In genomic region chr10:44958196-44958896, GRCh38 we compare ENCODE assay signal across 8 cellular contexts. TPM values are rescaled to one million over a fixed set of nuclear protein-coding genes. Genes with fewer than 3 reads are reported as not detected.
DNase-seq lines count a peak whose midpoint lies in the region; ATAC-seq and TF ChIP-seq lines count a peak whose summit lies in the region.

No MANE protein-coding gene starts in this region.

- ATAC-seq in naive B cell (ENCODE audit: low read depth in 2 of 2) (no peak), GM19452 (IDR thresholded peaks at IDR 0.05; ENCODE audit: unreplicated experiment) (no peak)

- no peak for TF ChIP-seq CTCF in OCI-LY3 (IDR thresholded peaks at IDR 0.05; ENCODE audit: low read depth, low read length)

- no peaks in the 10 kb centered on the region for H3K9me3 ChIP-seq in OCI-LY3 (ENCODE audit: insufficient read depth, low read length)
- H3K9me3 ChIP-seq in effector memory CD4-positive, alpha-beta T cell (ENCODE audit: control insufficient read depth, low read length), result no peaks in the 10 kb centered on the region

- no peaks in the 10 kb centered on the region for H3K27me3 ChIP-seq in OCI-LY3 (ENCODE audit: low read depth, low read length)
- no peaks in the 10 kb centered on the region for H3K27me3 ChIP-seq in effector memory CD4-positive, alpha-beta T cell (replicated peaks; ENCODE audit: control insufficient read depth, insufficient read depth, low read length, poor library complexity, severe bottlenecking)

- H3K9me3 Mint-ChIP-seq in naive B cell, result peaks cover 0 to 4% (median 0%) of the 10 kb centered on the region in 7 donors

- H3K27me3 Mint-ChIP-seq in naive B cell, result peaks cover 0 to 11% (median 9%) of the 10 kb centered on the region in 3 donors

- peaks cover 8% of the 10 kb centered on the region for H3K79me2 ChIP-seq in OCI-LY3 (ENCODE audit: low read length)

- H3K4me1 ChIP-seq in OCI-LY3 (ENCODE audit: low read length), result peaks cover 33% of the 10 kb centered on the region
- peaks cover 17% of the 10 kb centered on the region for H3K4me1 ChIP-seq in effector memory CD4-positive, alpha-beta T cell (ENCODE audit: control insufficient read depth, insufficient read depth, low read length, poor library complexity, severe bottlenecking)

- peak overlapping the region; percentile 100 for H3K4me3 ChIP-seq in OCI-LY3 (ENCODE audit: low read length)
- H3K4me3 ChIP-seq in effector memory CD4-positive, alpha-beta T cell (ENCODE audit: insufficient read depth, low read depth, low read length, poor library complexity, severe bottlenecking), result peak overlapping the region; percentile 70

- H3K4me1 Mint-ChIP-seq in naive B cell, result peaks cover 34 to 59% (median 39%) of the 10 kb centered on the region in 3 donors

- H3K27ac ChIP-seq in OCI-LY3 (ENCODE audit: low read length), result 0 out of 2 replicates have a peak overlapping the region, but pooled peaks have one; percentile 53
- H3K27ac ChIP-seq in effector memory CD4-positive, alpha-beta T cell (ENCODE audit: insufficient read depth, low read length, poor library complexity, severe bottlenecking), result no peak overlapping the region

- H3K36me3 ChIP-seq in OCI-LY3 (replicated peaks; ENCODE audit: low read depth, low read length), result peaks cover 5% of the 10 kb centered on the region
- no peaks in the 10 kb centered on the region for H3K36me3 ChIP-seq in effector memory CD4-positive, alpha-beta T cell (ENCODE audit: control insufficient read depth, insufficient read depth, low read length)

- peak overlapping the region; percentile 81 to 93 (median 90) for H3K4me3 Mint-ChIP-seq in naive B cell

- H3K36me3 Mint-ChIP-seq in naive B cell, result peaks cover 8 to 10% of the 10 kb centered on the region in 2 donors

- H4K20me1 ChIP-seq in OCI-LY3 (ENCODE audit: insufficient read depth, low read length), result no peaks in the 10 kb centered on the region

- H3K4me2 ChIP-seq in OCI-LY3 (ENCODE audit: low read length), result peak overlapping the region; percentile 88

- peak overlapping the region in 4 of 6 donors; percentile 54 to 92 (median 80) for H3K27ac Mint-ChIP-seq in naive B cell

- H2AFZ ChIP-seq in OCI-LY3 (ENCODE audit: low read depth, low read length), result no peak overlapping the region

- peak; percentile 77 for DNase-seq in EH (ENCODE audit: low read depth)
- no peak for DNase-seq in effector memory CD4-positive, alpha-beta T cell
- no peak for DNase-seq in naive B cell
- DNase-seq in activated gamma-delta T cell treated with Interleukin-2 at 50 U/mL for 16 hours, result no peak
- DNase-seq in NK-92 (lab: John Stamatoyannopoulos, UW; ENCODE audit: unreplicated experiment), result no peak
- no peak for DNase-seq in NCI-H524 (lab: John Stamatoyannopoulos, UW)

- peak overlapping the region; percentile 85 for H3K9ac ChIP-seq in OCI-LY3 (ENCODE audit: low read length)

RNA-seq across cellular contexts. Expression of gene RASSF4, which starts 1.3 kb away (rescaled TPM):
- under 1 TPM in 4 of 6 donors, not detected in 2; 0.06 to 0.60 (median 0.27) TPM for polyA plus RNA-seq in naive B cell (ENCODE audit: low read depth in 6 of 6)

RNA-seq across cellular contexts. Expression of gene DEPP1, which starts 20.3 kb away (rescaled TPM):
- polyA plus RNA-seq in naive B cell (ENCODE audit: low read depth in 6 of 6), result not detected

RNA-seq across cellular contexts. Expression of gene ZNF22, which starts 42.4 kb away (rescaled TPM):
- 10 to 100 TPM; 52.9 to 73.2 (median 61.9) TPM for polyA plus RNA-seq in naive B cell (ENCODE audit: low read depth in 6 of 6)

RNA-seq across cellular contexts. Expression of gene TMEM72, which starts 47.2 kb away (rescaled TPM):
- polyA plus RNA-seq in naive B cell (ENCODE audit: low read depth in 6 of 6), result not detected
